1 cellular context compared by ENCODE assay signal in genomic region chr17:8173056-8173870, GRCh38.
TF ChIP-seq lines count a peak whose summit lies in the region.

No MANE protein-coding gene starts in this region.

TF ChIP-seq in HepG2, 621 proteins besides CTCF, POLR2A, EP300 and RAD21 (continued from another document and continues in another):
- TF ChIP-seq CSRNP2 (CRISPR knock-in tag; conservative IDR thresholded peaks at IDR 0.05; ENCODE audit: low read depth) (peak; percentile 89; the same call in 1 of the 2 replicates), GRHL1 (CRISPR knock-in tag; conservative IDR thresholded peaks at IDR 0.05) (0 out of 2 replicates have a peak, but pooled peaks have one; percentile 78), ATF4 (CRISPR knock-in tag; IDR thresholded peaks at IDR 0.05) (peak; percentile 85 to 93), MNT (IDR thresholded peaks at IDR 0.05) (no peak; the same call in 1 of the 2 replicates), ZNF703 (CRISPR knock-in tag; IDR thresholded peaks at IDR 0.05; ENCODE audit: borderline replicate concordance) (no peak), ZBTB46 (CRISPR knock-in tag; IDR thresholded peaks at IDR 0.05; ENCODE audit: borderline replicate concordance) (no peak), PHF8 (CRISPR knock-in tag; IDR thresholded peaks at IDR 0.05) (peak; percentile 72), ATF3 (CRISPR knock-in tag; IDR thresholded peaks at IDR 0.05) (peak; percentile 84), NR2F1 (CRISPR knock-in tag; IDR thresholded peaks at IDR 0.05) (0 out of 4 replicates have a peak, but pooled peaks of 1 of the 2 experiments have one; percentile 47), FUBP1 (CRISPR knock-in tag; IDR thresholded peaks at IDR 0.05; ENCODE audit: borderline replicate concordance) (peak; percentile 98; the same call in 1 of the 2 replicates), SMYD3 (CRISPR knock-in tag; IDR thresholded peaks at IDR 0.05) (peak; percentile 98), ZNF839 (CRISPR knock-in tag; IDR thresholded peaks at IDR 0.05; ENCODE audit: borderline replicate concordance) (no peak), ZNF350 (CRISPR knock-in tag; IDR thresholded peaks at IDR 0.05; ENCODE audit: borderline replicate concordance, low read depth) (no peak), ZNF138 (CRISPR knock-in tag; IDR thresholded peaks at IDR 0.05; ENCODE audit: low read depth) (peak; percentile 40; the same call in 1 of the 2 replicates), USF2 (IDR thresholded peaks at IDR 0.05; ENCODE audit: low read depth, low read length) (no peak), USF2 (CRISPR knock-in tag; IDR thresholded peaks at IDR 0.05; ENCODE audit: borderline replicate concordance) (0 out of 2 replicates have a peak, but pooled peaks have one; percentile 53), ZNF768 (CRISPR knock-in tag; IDR thresholded peaks at IDR 0.05) (peak; percentile 26; the same call in 1 of the 2 replicates), MYNN (CRISPR knock-in tag; IDR thresholded peaks at IDR 0.05; ENCODE audit: low read depth) (peak; percentile 79; the same call in 1 of the 2 replicates), CCDC6 (CRISPR knock-in tag; IDR thresholded peaks at IDR 0.05) (peak; percentile 91), ZNF292 (CRISPR knock-in tag; IDR thresholded peaks at IDR 0.05; ENCODE audit: borderline replicate concordance, low read depth) (no peak), SMC3 (IDR thresholded peaks at IDR 0.05; ENCODE audit: low read length) (no peak), CCAR2 (optimal IDR thresholded peaks at IDR 0.05; ENCODE audit: low read depth, low read length) (no peak), ETV5 (CRISPR knock-in tag; IDR thresholded peaks at IDR 0.05; ENCODE audit: borderline replicate concordance) (peak; percentile 79), ZNF235 (CRISPR knock-in tag; IDR thresholded peaks at IDR 0.05; ENCODE audit: borderline replicate concordance) (no peak), KMT2A (CRISPR knock-in tag; IDR thresholded peaks at IDR 0.05) (peak; percentile 83), FOXA1 (IDR thresholded peaks at IDR 0.05) (no peak), FOXA1 (CRISPR knock-in tag; IDR thresholded peaks at IDR 0.05) (peak; percentile 52), SKI (IDR thresholded peaks at IDR 0.05; ENCODE audit: partially characterized antibody) (peak; percentile 51), ZNF281 (CRISPR knock-in tag; IDR thresholded peaks at IDR 0.05; ENCODE audit: borderline replicate concordance) (peak; percentile 80; the same call in 1 of the 2 replicates), SRSF1 (optimal IDR thresholded peaks at IDR 0.05; ENCODE audit: low read depth, low read length) (no peak), ZNF275 (CRISPR knock-in tag; IDR thresholded peaks at IDR 0.05; ENCODE audit: borderline replicate concordance) (peak; percentile 80), GABPB1 (CRISPR knock-in tag; IDR thresholded peaks at IDR 0.05) (peak; percentile 58), ESRRA (CRISPR knock-in tag; IDR thresholded peaks at IDR 0.05; ENCODE audit: low read depth) (peak; percentile 35; the same call in 1 of the 2 replicates), ZFP36L1 (CRISPR knock-in tag; IDR thresholded peaks at IDR 0.05) (peak; percentile 96), DBP (CRISPR knock-in tag; IDR thresholded peaks at IDR 0.05; ENCODE audit: not compliant biosample characterization) (peak; percentile 90), ARHGAP35 (CRISPR knock-in tag; IDR thresholded peaks at IDR 0.05; ENCODE audit: borderline replicate concordance) (no peak), NR3C1 (CRISPR knock-in tag; IDR thresholded peaks at IDR 0.05) (no peak), ELF3 (CRISPR knock-in tag; IDR thresholded peaks at IDR 0.05) (peak; percentile 93), PREB (CRISPR knock-in tag; IDR thresholded peaks at IDR 0.05) (peak; percentile 47; the same call in 1 of the 2 replicates), ZNF20 (CRISPR knock-in tag; IDR thresholded peaks at IDR 0.05) (0 out of 2 replicates have a peak, but pooled peaks have one; percentile 39), ZNF619 (CRISPR knock-in tag; IDR thresholded peaks at IDR 0.05) (no peak), ZNF460 (CRISPR knock-in tag; IDR thresholded peaks at IDR 0.05; ENCODE audit: borderline replicate concordance) (no peak), BRCA1 (CRISPR knock-in tag; IDR thresholded peaks at IDR 0.05) (peak; percentile 97), RBM39 (IDR thresholded peaks at IDR 0.05; ENCODE audit: low read depth, low read length, poor library complexity, severe bottlenecking) (no peak)
